Comparison of ENCODE assay signal across 21 cellular contexts in the genomic region with DNA sequence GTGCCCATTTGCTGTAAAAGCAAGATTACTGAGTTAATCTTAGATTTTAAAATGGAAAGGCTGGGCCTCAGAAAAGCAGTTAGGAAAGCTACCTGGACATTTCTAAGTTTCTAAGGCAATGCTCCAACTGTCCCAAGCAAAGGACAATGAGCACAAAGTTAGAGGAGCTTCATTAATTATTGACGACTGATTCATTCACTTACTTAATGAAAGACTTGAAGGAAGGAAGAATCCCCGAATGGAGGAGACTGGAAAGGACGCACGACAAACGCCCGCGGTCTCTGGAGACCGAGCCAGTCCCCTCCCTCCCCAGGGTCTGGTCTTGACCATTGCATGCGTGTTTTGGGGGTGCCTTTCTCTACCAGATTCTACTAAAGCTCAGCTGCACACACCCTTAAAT.
"Had no signal": no experiment of that assay in that cellular context is flagged by ENCODE, and none has a peak within 500 bp of the region (broad histone marks: within the 10 kb centered on the region; RNA-seq: fewer than 3 reads in every experiment).

No MANE protein-coding gene starts in this region.

- H3K4me3 Mint-ChIP-seq: activated B cell treated with CpG ODN at 0.5 μM for 24 hours; activated CD4-positive, alpha-beta T cell treated with anti-CD3 and anti-CD28 coated beads for 36 hours; activated naive CD8-positive, alpha-beta T cell treated with anti-CD3 and anti-CD28 coated beads for 36 hours; activated T-cell treated with anti-CD3 and anti-CD28 coated beads, Interleukin-2, amount 50 U/mL, for 4 hours; natural killer cell treated with Interleukin-12 subunit alpha and Interleukin-12 subunit beta and Interleukin-15 and Interleukin-18, amount 100 ng/mL, for 72 hours; T-helper 1 cell treated with Interleukin-12 subunit alpha and Interleukin-12 subunit beta and Interleukin-4 antibody, amounts not matched to agents 30 μg/mL and 1 μg/mL, for 36 hours had no signal

- H3K4me1 Mint-ChIP-seq: activated B cell treated with CpG ODN at 0.5 μM for 24 hours; activated naive CD8-positive, alpha-beta T cell treated with anti-CD3 and anti-CD28 coated beads for 36 hours had no signal

- H3K27ac Mint-ChIP-seq: activated B cell treated with CpG ODN at 0.5 μM for 24 hours; activated CD4-positive, alpha-beta T cell treated with anti-CD3 and anti-CD28 coated beads for 36 hours; activated naive CD8-positive, alpha-beta T cell treated with anti-CD3 and anti-CD28 coated beads for 36 hours; natural killer cell treated with Interleukin-12 subunit alpha and Interleukin-12 subunit beta and Interleukin-15 and Interleukin-18, amount 100 ng/mL, for 72 hours; T-helper 1 cell treated with Interleukin-12 subunit alpha and Interleukin-12 subunit beta and Interleukin-4 antibody, amounts not matched to agents 30 μg/mL and 1 μg/mL, for 36 hours had no signal

- DNase-seq: activated B cell treated with CpG ODN at 0.5 μM for 24 hours; activated CD4-positive, alpha-beta T cell treated with anti-CD3 and anti-CD28 coated beads for 36 hours; activated CD4-positive, alpha-beta T cell treated with anti-CD3 and anti-CD28 coated beads, Interleukin-2, amount 50 U/mL, for 4 hours; activated CD8-positive, alpha-beta memory T cell treated with anti-CD3 and anti-CD28 coated beads for 24 hours; activated CD8-positive, alpha-beta memory T cell treated with anti-CD3 and anti-CD28 coated beads, Interleukin-2, amount 50 U/mL, for 4 hours; activated naive CD4-positive, alpha-beta T cell treated with Interleukin-2 at 50 U/mL for 16 hours; activated naive CD8-positive, alpha-beta T cell treated with anti-CD3 and anti-CD28 coated beads for 36 hours; activated T-cell treated with anti-CD3 and anti-CD28 coated beads, Interleukin-2, amount 50 U/mL, for 4 hours; cerebellar nuclear complex; esophagus squamous epithelium; gastrocnemius medialis; hippocampal formation; left cardiac atrium; nucleus accumbens; spleen; stimulated activated CD4-positive, alpha-beta T cell treated with anti-CD3 and anti-CD28 coated beads, Interleukin-4, amount 100 ng/mL, for 24 hours; stimulated activated naive CD4-positive, alpha-beta T cell treated with Interleukin-2 at 50 U/mL for 16 hours; T1000 had no signal

- H3K9me3 ChIP-seq: esophagus squamous epithelium, gastrocnemius medialis, spleen had no signal

- H3K36me3 Mint-ChIP-seq: activated naive CD8-positive, alpha-beta T cell treated with anti-CD3 and anti-CD28 coated beads for 36 hours; natural killer cell treated with Interleukin-12 subunit alpha and Interleukin-12 subunit beta and Interleukin-15 and Interleukin-18, amount 100 ng/mL, for 72 hours had no signal

- H3K27ac ChIP-seq: coronary artery, esophagus squamous epithelium, gastrocnemius medialis, spleen had no signal

- H3K4me1 ChIP-seq: gastrocnemius medialis, spleen had no signal

- H3K4me3 ChIP-seq: coronary artery, esophagus squamous epithelium, gastrocnemius medialis, spleen had no signal

- H3K36me3 ChIP-seq: esophagus squamous epithelium, gastrocnemius medialis, spleen had no signal

- H3K9me3 Mint-ChIP-seq: activated B cell treated with CpG ODN at 0.5 μM for 24 hours; activated naive CD8-positive, alpha-beta T cell treated with anti-CD3 and anti-CD28 coated beads for 36 hours; activated T-cell treated with anti-CD3 and anti-CD28 coated beads, Interleukin-2, amount 50 U/mL, for 4 hours; natural killer cell treated with Interleukin-12 subunit alpha and Interleukin-12 subunit beta and Interleukin-15 and Interleukin-18, amount 100 ng/mL, for 72 hours; T-helper 1 cell treated with Interleukin-12 subunit alpha and Interleukin-12 subunit beta and Interleukin-4 antibody, amounts not matched to agents 30 μg/mL and 1 μg/mL, for 36 hours had no signal
